Comparison of ENCODE assay signal across 30 cellular contexts in genomic region chr1:34250342-34250741, GRCh38.
A peak's percentile ranks its signal among the peaks of the same experiment; 100 is the strongest.
DNase-seq lines count a peak whose midpoint lies in the region; ATAC-seq and TF ChIP-seq lines count a peak whose summit lies in the region.
"Had no signal": no experiment of that assay in that cellular context is flagged by ENCODE, and none has a peak within 500 bp of the region (broad histone marks: within the 10 kb centered on the region; RNA-seq: fewer than 3 reads in every experiment).

No MANE protein-coding gene starts in this region.

- H3K36me3 Mint-ChIP-seq in nephron progenitor cell (ENCODE audit: low read depth): no peaks in the 10 kb centered on the region
- H3K36me3 Mint-ChIP-seq: CD14-positive monocyte; CD8-positive, alpha-beta memory T cell; IgD-negative memory B cell had no signal

- no peak for TF ChIP-seq CTCF in nephron progenitor cell (IDR thresholded peaks at IDR 0.05)

- DNase-seq in nephron progenitor cell: no peak
- DNase-seq in medulla oblongata (ENCODE audit: extremely low spot score): no peak
- DNase-seq in NCI-H748 treated with DMSO at 0.1 percent for 48 hours (lab: John Stamatoyannopoulos, UW): no peak
- DNase-seq: 8988T; ACHN; BE2C; CD8-positive, alpha-beta memory T cell; DMS 273 treated with DMSO at 0.1 percent for 48 hours; DMS79; EL; GF-D8; MM.1S; NCI-H1048; NCI-H1436; NCI-H187 treated with DMSO at 0.1 percent for 48 hours; NCI-H2171 treated with DMSO at 0.1 percent for 48 hours; NCI-H345; NCI-H510A treated with DMSO at 0.1 percent for 48 hours; NCI-H774; PC-9 had no signal

- peaks cover 4% of the 10 kb centered on the region for H3K27me3 Mint-ChIP-seq in nephron progenitor cell (ENCODE audit: low read depth, poor library complexity)

- ATAC-seq in GM18909 (IDR thresholded peaks at IDR 0.05; ENCODE audit: poor library complexity, unreplicated experiment): no peak
- no peak for ATAC-seq in HG02840 (IDR thresholded peaks at IDR 0.05; ENCODE audit: low FRiP score, unreplicated experiment)
- ATAC-seq: Right ventricle myocardium inferior had no signal

- peak overlapping the region; percentile 56 for H3K4me3 Mint-ChIP-seq in nephron progenitor cell
- H3K4me3 Mint-ChIP-seq: CD8-positive, alpha-beta memory T cell had no signal

- H3K27ac ChIP-seq in HUES64 (ENCODE audit: low read depth, low read length): no peak overlapping the region
- H3K27ac ChIP-seq: KMS-11, PC-9, SJSA1 had no signal

- peaks cover 11% of the 10 kb centered on the region for H3K4me1 Mint-ChIP-seq in nephron progenitor cell
- H3K4me1 Mint-ChIP-seq: CD14-positive monocyte; CD8-positive, alpha-beta memory T cell; IgD-negative memory B cell had no signal

- H3K4me3 ChIP-seq in HUES64 (ENCODE audit: low read length) (peak overlapping the region; percentile 27; the same call in 1 of the 2 replicates), iPS-15b (ENCODE audit: low read depth, low read length) (peak overlapping the region; percentile 28)
- H3K4me3 ChIP-seq: PC-9, SJSA1 had no signal

- peaks cover 4% of the 10 kb centered on the region for H3K9me3 Mint-ChIP-seq in nephron progenitor cell

- WGBS in HUES64: 63% methylated on average over 3 of the region's 3 CpGs

- H3K27me3 ChIP-seq in HUES64 (ENCODE audit: insufficient read depth, low read length): no peaks in the 10 kb centered on the region
- no peaks in the 10 kb centered on the region for H3K27me3 ChIP-seq in iPS-15b (ENCODE audit: control insufficient read depth, insufficient read depth, low read length)
- H3K27me3 ChIP-seq: BE2C, SJSA1 had no signal

- H3K9ac ChIP-seq in ES-I3 (ENCODE audit: low read depth, low read length) (peak overlapping the region; percentile 34; the same call in 1 of the 2 replicates), HUES64 (ENCODE audit: low read depth, low read length) (no peak overlapping the region), iPS-15b (ENCODE audit: low read depth, low read length) (no peak overlapping the region)
- H3K9ac ChIP-seq: KMS-11 had no signal

- H3K9me3 ChIP-seq in ES-I3 (ENCODE audit: control insufficient read depth, insufficient read depth, low read length): no peaks in the 10 kb centered on the region
- H3K9me3 ChIP-seq in HUES64 (ENCODE audit: insufficient read depth, low read depth, low read length): no peaks in the 10 kb centered on the region
- no peaks in the 10 kb centered on the region for H3K9me3 ChIP-seq in iPS-15b (ENCODE audit: control insufficient read depth, insufficient read depth, low read length)
- H3K9me3 ChIP-seq: BE2C, SJSA1 had no signal

- H3K4me1 ChIP-seq in ES-I3 (ENCODE audit: insufficient read depth, low read length): no peaks in the 10 kb centered on the region
- H3K4me1 ChIP-seq in HUES64 (ENCODE audit: insufficient read depth, low read length): 0 out of 2 replicates have a peak, but pooled peaks cover 4% of the 10 kb centered on the region
- H3K4me1 ChIP-seq in iPS-15b (ENCODE audit: control insufficient read depth, insufficient read depth, low read length): peaks cover 4% of the 10 kb centered on the region
- H3K4me1 ChIP-seq: BE2C, SJSA1 had no signal

- H3K36me3 ChIP-seq in ES-I3 (ENCODE audit: insufficient read depth, low read length) (no peaks in the 10 kb centered on the region), HUES64 (ENCODE audit: insufficient read depth, low read length) (no peaks in the 10 kb centered on the region), iPS-15b (ENCODE audit: control insufficient read depth, insufficient read depth, low read length) (no peaks in the 10 kb centered on the region)
- H3K36me3 ChIP-seq: BE2C, SJSA1 had no signal

- H3K27ac Mint-ChIP-seq in nephron progenitor cell: no peak overlapping the region
- H3K27ac Mint-ChIP-seq: CD14-positive monocyte; CD8-positive, alpha-beta memory T cell; IgD-negative memory B cell had no signal
